8 cellular contexts compared by ENCODE assay signal in the genomic region with DNA sequence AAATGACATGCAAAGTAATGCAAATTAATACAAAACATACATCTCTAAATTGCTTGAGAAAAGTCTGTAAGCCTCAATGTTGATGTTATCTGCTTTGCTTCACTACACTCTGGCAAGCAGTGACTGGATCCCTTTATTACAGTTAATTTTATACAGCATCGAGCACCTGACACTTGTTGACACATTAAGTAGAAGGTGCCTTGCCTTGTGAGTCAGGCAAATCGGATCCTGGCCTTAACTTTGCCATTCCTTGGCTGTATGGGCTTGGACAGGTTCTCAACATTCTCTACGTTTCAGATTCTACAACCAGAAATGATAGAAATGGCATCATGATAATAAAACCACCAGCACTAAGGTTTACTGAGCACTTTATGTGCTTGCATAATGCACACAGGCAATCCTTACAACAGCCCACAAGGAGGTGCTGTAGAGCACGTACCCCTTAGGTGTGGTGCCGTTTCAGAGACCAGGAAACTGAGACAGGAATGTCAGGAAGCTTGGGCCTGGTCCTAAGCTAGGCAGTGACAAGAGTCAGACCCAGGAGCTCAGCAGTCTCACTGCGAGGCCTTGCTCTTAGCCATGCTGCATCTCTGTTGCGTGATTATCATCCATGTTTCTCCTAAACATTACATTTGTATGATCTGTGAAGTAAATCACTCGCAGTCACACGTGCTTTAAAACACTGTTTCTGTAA. TPM values are rescaled to one million over a fixed set of nuclear protein-coding genes. Genes with fewer than 3 reads are reported as not detected.
DNase-seq lines count a peak whose midpoint lies in the region; ATAC-seq and TF ChIP-seq lines count a peak whose summit lies in the region.

No MANE protein-coding gene starts in this region.

- TF ChIP-seq CTCF in LNCaP clone FGC (IDR thresholded peaks at IDR 0.05; ENCODE audit: control insufficient read depth, extremely low read depth, insufficient read depth) (peak; percentile 94), body of pancreas (IDR thresholded peaks at IDR 0.05) (peak; percentile 47 to 84 (median 80))

- H3K4me3 ChIP-seq in LNCaP clone FGC (ENCODE audit: low read depth, low read length) (no peak overlapping the region), body of pancreas (no peak overlapping the region)

- ATAC-seq in body of pancreas (no peak), GM18502 (IDR thresholded peaks at IDR 0.05; ENCODE audit: poor library complexity, unreplicated experiment) (no peak)

- no peaks in the 10 kb centered on the region for H3K9me3 ChIP-seq in body of pancreas

- intact Hi-C loops in body of pancreas (cut with DNase I): loop anchor here (10.0 kb wide), 1 partner anchor 115 kb away; no protein-coding TSS in a partner anchor

- H3K27ac ChIP-seq in body of pancreas: peak overlapping the region in 2 of 4 donors; percentile 2 to 91

- peak; percentile 65 for DNase-seq in GM03348 (ENCODE audit: low spot score)
- DNase-seq in LNCaP clone FGC (ENCODE audit: low read depth): peak; percentile 46
- DNase-seq in T-helper 9 cell: peak; percentile 39
- DNase-seq in body of pancreas: peak; percentile 73 to 80 (median 75)
- peak; percentile 64 for DNase-seq in iris pigment epithelial cell (ENCODE audit: low read depth)
- DNase-seq in stimulated activated CD8-positive, alpha-beta memory T cell treated with anti-CD3 and anti-CD28 coated beads, Interleukin-12 subunit alpha, Interleukin-12 subunit beta, amount 100 ng/mL, for 1 hour (ENCODE audit: low read depth): peak; percentile 62
- no peak for DNase-seq in cerebellum (ENCODE audit: low spot score)

- TF ChIP-seq POLR2A in body of pancreas (IDR thresholded peaks at IDR 0.05): no peak

- H3K4me1 ChIP-seq in body of pancreas: peaks cover 66% of the 10 kb centered on the region

- no peaks in the 10 kb centered on the region for H3K27me3 ChIP-seq in body of pancreas

- 41 to 42% methylated on average over 9 of the region's 9 CpGs for WGBS in body of pancreas, 2 donors

- no peaks in the 10 kb centered on the region for H3K36me3 ChIP-seq in body of pancreas (replicated peaks in 1 of 2; ENCODE audit: insufficient read depth in 1 of 2, low read depth in 2 of 2)

RNA-seq across cellular contexts. Expression of a gene that starts 2.6 kb away (rescaled TPM):
- total RNA-seq in body of pancreas: 1 to 10 TPM; 3.3 to 4.2 TPM
- total RNA-seq in cerebellum: 1.5 TPM
